ENCODE assay signal across 19 cellular contexts in the genomic region with DNA sequence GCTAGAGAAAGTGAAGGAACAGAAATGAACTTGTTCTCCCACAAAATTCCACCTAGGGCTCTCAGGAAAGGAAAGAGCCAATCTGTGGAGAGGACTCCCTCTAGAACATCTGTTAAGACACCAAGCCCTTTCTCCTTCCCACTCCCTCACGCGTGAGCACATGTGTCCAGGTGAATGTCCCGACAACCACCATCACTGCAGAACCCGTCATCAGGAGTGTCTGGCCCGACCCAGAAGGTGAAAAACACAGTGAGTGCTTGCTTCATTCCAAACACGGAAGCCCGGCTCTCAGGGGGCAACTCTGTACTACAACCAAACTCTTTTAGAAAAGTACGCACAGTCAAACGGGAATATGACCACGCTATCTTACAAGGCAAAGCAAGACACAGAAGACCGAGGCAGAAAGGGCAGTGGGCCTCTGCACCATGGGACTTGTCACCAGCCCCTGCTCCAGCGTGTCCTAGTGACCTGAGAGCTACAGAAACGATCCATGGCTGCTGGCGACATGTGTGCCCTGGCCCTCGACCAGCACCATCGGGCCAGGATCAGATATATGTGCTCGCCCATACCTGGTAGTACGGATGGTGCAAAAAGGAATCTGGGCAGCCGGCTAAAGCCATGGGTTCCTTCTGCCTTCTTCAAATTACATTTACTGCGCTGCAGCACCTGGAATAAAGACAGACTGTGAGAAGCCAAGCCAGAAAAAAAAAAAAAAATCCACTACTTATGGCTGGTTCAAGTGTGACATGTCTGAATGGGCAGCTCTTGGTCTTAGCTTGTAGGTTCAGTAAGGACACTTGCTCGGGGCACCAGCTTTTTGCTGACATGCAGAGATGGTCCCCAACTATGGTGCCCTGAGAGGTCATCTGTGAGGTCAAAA. TPM values are rescaled to one million over a fixed set of nuclear protein-coding genes. Genes with fewer than 3 reads are reported as not detected.
DNase-seq lines count a peak whose midpoint lies in the region; ATAC-seq and TF ChIP-seq lines count a peak whose summit lies in the region.
"Had no signal": no experiment of that assay in that cellular context is flagged by ENCODE, and none has a peak within 500 bp of the region (broad histone marks: within the 10 kb centered on the region; RNA-seq: fewer than 3 reads in every experiment).

No MANE protein-coding gene starts in this region.

- no peak for TF ChIP-seq CTCF in SK-N-SH (IDR thresholded peaks at IDR 0.05)
- no peak for TF ChIP-seq CTCF in WTC11 (IDR thresholded peaks at IDR 0.05)
- TF ChIP-seq CTCF in nephron progenitor cell (IDR thresholded peaks at IDR 0.05), result no peak
- no peak for TF ChIP-seq CTCF in psoas muscle (IDR thresholded peaks at IDR 0.05)
- no peak for TF ChIP-seq CTCF in prostate gland (IDR thresholded peaks at IDR 0.05)

- DNase-seq in SK-N-SH (no peak), WTC11 (ENCODE audit: low spot score) (no peak), nephron progenitor cell (no peak), psoas muscle (no peak), NCI-H1417 treated with DMSO at 0.1 percent for 48 hours (lab: John Stamatoyannopoulos, UW) (no peak), prostate gland (ENCODE audit: low spot score) (no peak)
- no peak for DNase-seq in activated CD8-positive, alpha-beta memory T cell treated with anti-CD3 and anti-CD28 coated beads, Interleukin-2, amount 50 U/mL, for 48 hours
- DNase-seq: AML-193; COR-L47; NCI-H1105; NCI-H1694; NCI-H2081 treated with DMSO at 0.1 percent for 48 hours; NK-92 treated with Interleukin-12 subunit alpha and Interleukin-12 subunit beta, amount 100 ng/mL, for 24 hours; Peyer's patch; Right ventricle myocardium superior had no signal

- 0 out of 2 replicates have a peak overlapping the region, but pooled peaks have one; percentile 67 for H3K4me2 ChIP-seq in SK-N-SH

- POLR2A ChIA-PET in SK-N-SH (lab: Yijun Ruan, JAX) (no interaction called here), WTC11 (lab: Charles Lee) (no interaction called here)

- H3K27ac Mint-ChIP-seq in WTC11, result peak overlapping the region; percentile 42; the same call in 1 of the 2 replicates
- peak overlapping the region; percentile 22 for H3K27ac Mint-ChIP-seq in nephron progenitor cell

- ATAC-seq in SK-N-SH treated with all-trans-retinoic acid at 6 μM for 48 hours (no peak), WTC11 (no peak), psoas muscle (peak; percentile 4 to 45 (median 22))
- ATAC-seq: GM12878, K562 had no signal

- H3K27me3 Mint-ChIP-seq in WTC11 (ENCODE audit: low read depth) (no peaks in the 10 kb centered on the region), nephron progenitor cell (ENCODE audit: low read depth, poor library complexity) (no peaks in the 10 kb centered on the region)

- H3K9me2 ChIP-seq in SK-N-SH, result no peaks in the 10 kb centered on the region

- no peaks in the 10 kb centered on the region for H3K27me3 ChIP-seq in SK-N-SH (ENCODE audit: insufficient read depth)
- no peaks in the 10 kb centered on the region for H3K27me3 ChIP-seq in psoas muscle (ENCODE audit: insufficient read depth in 3 of 3, low read length in 2 of 3)
- no peaks in the 10 kb centered on the region for H3K27me3 ChIP-seq in prostate gland (replicated peaks; ENCODE audit: insufficient read depth)
- H3K27me3 ChIP-seq: Peyer's patch had no signal

- H3K4me1 ChIP-seq in SK-N-SH (ENCODE audit: control insufficient read depth in 1 of 2, insufficient read depth in 2 of 2, low read depth in 1 of 2, low read length in 1 of 2) (peaks cover 0 to 34% of the 10 kb centered on the region in 2 experiments; a peak in 2 of 4 replicates), psoas muscle (peaks cover 73% of the 10 kb centered on the region), prostate gland (replicated peaks) (no peaks in the 10 kb centered on the region)

- CTCF ChIA-PET in SK-N-SH (lab: Yijun Ruan, JAX) (interaction anchor here (0.9 to 1.7 kb wide), 2 partner anchors 15 to 23 kb away, joined by 4 read pairs; no protein-coding TSS in a partner anchor), WTC11 (lab: Charles Lee) (interaction anchor here (0.7 kb wide), 1 partner anchor 454 kb away, joined by 4 read pairs; no protein-coding TSS in a partner anchor)

- no peak overlapping the region for H3K4me3 Mint-ChIP-seq in WTC11
- H3K4me3 Mint-ChIP-seq in nephron progenitor cell, result no peak overlapping the region

- H3K9me3 ChIP-seq in SK-N-SH (no peaks in the 10 kb centered on the region), psoas muscle (no peaks in the 10 kb centered on the region), prostate gland (no peaks in the 10 kb centered on the region)
- H3K9me3 ChIP-seq: Peyer's patch had no signal

- peaks cover 94% of the 10 kb centered on the region for H3K79me2 ChIP-seq in SK-N-SH (ENCODE audit: insufficient read depth)

- H3K9me3 Mint-ChIP-seq in WTC11 (0 out of 2 replicates have a peak, but pooled peaks cover 3% of the 10 kb centered on the region), nephron progenitor cell (peaks cover 24% of the 10 kb centered on the region)

- 48% methylated on average over 21 of the region's 21 CpGs for WGBS in SK-N-SH (ENCODE audit: low lambda C conversion rate)
- 57 to 78% (median 63%) methylated on average over 21 of the region's 21 CpGs for WGBS in psoas muscle, 3 donors
- WGBS in prostate gland, result 93% methylated on average over 21 of the region's 21 CpGs

- TF ChIP-seq POLR2A in prostate gland (IDR thresholded peaks at IDR 0.05), result no peak

- H3K4me1 Mint-ChIP-seq in WTC11 (peaks cover 16% of the 10 kb centered on the region), nephron progenitor cell (peaks cover 17% of the 10 kb centered on the region)

- no peak overlapping the region; a peak in 1 of 4 replicates for H3K27ac ChIP-seq in SK-N-SH (ENCODE audit: low read depth in 2 of 2, low read length in 1 of 2)
- H3K27ac ChIP-seq in psoas muscle, result no peak overlapping the region
- H3K27ac ChIP-seq in prostate gland, result no peak overlapping the region
- H3K27ac ChIP-seq: 22Rv1, Peyer's patch had no signal

- peaks cover 0 to 3% of the 10 kb centered on the region in 2 experiments for H3K36me3 ChIP-seq in SK-N-SH (replicated peaks in 1 of 2; ENCODE audit: control insufficient read depth in 1 of 2, insufficient read depth in 2 of 2, low read length in 1 of 2)
- no peaks in the 10 kb centered on the region for H3K36me3 ChIP-seq in psoas muscle (ENCODE audit: insufficient read depth in 1 of 2, low read depth in 1 of 2)
- no peaks in the 10 kb centered on the region for H3K36me3 ChIP-seq in prostate gland
- H3K36me3 ChIP-seq: Peyer's patch had no signal

- no peak for TF ChIP-seq RAD21 in SK-N-SH (IDR thresholded peaks at IDR 0.05; ENCODE audit: low read length)

- peaks cover 23% of the 10 kb centered on the region for H3F3A ChIP-seq in SK-N-SH (replicated peaks; ENCODE audit: insufficient read depth)

- peaks cover 95% of the 10 kb centered on the region for H4K20me1 ChIP-seq in SK-N-SH (ENCODE audit: insufficient read depth)

- no peak overlapping the region for H3K4me3 ChIP-seq in SK-N-SH (ENCODE audit: low read depth in 2 of 2, low read length in 1 of 2)
- no peak overlapping the region for H3K4me3 ChIP-seq in psoas muscle
- no peak overlapping the region for H3K4me3 ChIP-seq in prostate gland
- H3K4me3 ChIP-seq: GM12878, K562, Peyer's patch had no signal

- no peak overlapping the region for H2AFZ ChIP-seq in SK-N-SH (ENCODE audit: low read depth)

- H3K9ac ChIP-seq in SK-N-SH, result no peak overlapping the region

- no peaks in the 10 kb centered on the region for H3K36me3 Mint-ChIP-seq in WTC11
- peaks cover 40% of the 10 kb centered on the region for H3K36me3 Mint-ChIP-seq in nephron progenitor cell (ENCODE audit: low read depth)

- TF ChIP-seq EP300 in SK-N-SH (IDR thresholded peaks at IDR 0.05; ENCODE audit: borderline replicate concordance in 1 of 2, low read depth in 1 of 2, low read length in 1 of 2), result no peak

- intact Hi-C loops in psoas muscle (cut with DNase I), result loop anchor here in 1 of 2 donors (5.0 kb wide), 1 partner anchor 60 kb away; no protein-coding TSS in a partner anchor
- intact Hi-C loops in prostate gland (cut with DNase I), result no loop called here

TF ChIP-seq in SK-N-SH treated with all-trans-retinoic acid at 6 μM for 48 hours, 23 proteins besides CTCF, POLR2A, EP300 and RAD21 (continues in another document):
- TF ChIP-seq POU6F1 (CRISPR knock-in tag; IDR thresholded peaks at IDR 0.05; ENCODE audit: borderline replicate concordance, low read depth) (no peak), ZNF8 (CRISPR knock-in tag; IDR thresholded peaks at IDR 0.05) (no peak)

TF ChIP-seq in WTC11, 78 proteins besides CTCF, POLR2A, EP300 and RAD21 (continues in another document):
- no peak for TF ChIP-seq ESRRA (CRISPR knock-in tag; IDR thresholded peaks at IDR 0.05; ENCODE audit: borderline replicate concordance)
- TF ChIP-seq, protein P1, sequence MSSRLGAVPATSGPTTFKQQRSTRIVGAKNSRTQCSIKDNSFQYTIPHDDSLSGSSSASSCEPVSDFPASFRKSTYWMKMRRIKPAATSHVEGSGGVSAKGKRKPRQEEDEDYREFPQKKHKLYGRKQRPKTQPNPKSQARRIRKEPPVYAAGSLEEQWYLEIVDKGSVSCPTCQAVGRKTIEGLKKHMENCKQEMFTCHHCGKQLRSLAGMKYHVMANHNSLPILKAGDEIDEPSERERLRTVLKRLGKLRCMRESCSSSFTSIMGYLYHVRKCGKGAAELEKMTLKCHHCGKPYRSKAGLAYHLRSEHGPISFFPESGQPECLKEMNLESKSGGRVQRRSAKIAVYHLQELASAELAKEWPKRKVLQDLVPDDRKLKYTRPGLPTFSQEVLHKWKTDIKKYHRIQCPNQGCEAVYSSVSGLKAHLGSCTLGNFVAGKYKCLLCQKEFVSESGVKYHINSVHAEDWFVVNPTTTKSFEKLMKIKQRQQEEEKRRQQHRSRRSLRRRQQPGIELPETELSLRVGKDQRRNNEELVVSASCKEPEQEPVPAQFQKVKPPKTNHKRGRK (CRISPR knock-in tag; IDR thresholded peaks at IDR 0.05; ENCODE audit: borderline replicate concordance), result no peak

RNA-seq across cellular contexts. Expression of gene GRB10, which starts 50.8 kb away (rescaled TPM):
- polyA plus RNA-seq in SK-N-SH (2012; rRNA removed), result 4.4 and 5.1 TPM in 2 replicates
- polyA plus RNA-seq in SK-N-SH (2012; cell fraction: cytosol; rRNA removed), result 3.8 and 3.9 TPM in 2 replicates
- 15.3 and 16.8 TPM in 2 replicates for polyA plus RNA-seq in SK-N-SH (2012; cell fraction: nucleus; rRNA removed)
- 66.0 to 103 TPM (median 67.3 TPM) in 3 replicates for total RNA-seq in WTC11 (2021)
- total RNA-seq in psoas muscle, result 10 to 100 TPM; 44.5 to 60.5 (median 56.1) TPM
- 10 to 100 TPM; 25.8 to 72.7 (median 35.1) TPM for polyA plus RNA-seq in psoas muscle
- 10 to 100 TPM; 54.3 to 63.1 TPM for total RNA-seq in prostate gland

Comparison
In these comparisons a context has a peak if more than half of its experiments do, and no peak if none do; other contexts are left out.
1. ATAC-seq: peak in psoas muscle (4 of 4); none in SK-N-SH treated with all-trans-retinoic acid at 6 μM for 48 hours (single experiment) and WTC11 (single experiment).